In the genomic region with DNA sequence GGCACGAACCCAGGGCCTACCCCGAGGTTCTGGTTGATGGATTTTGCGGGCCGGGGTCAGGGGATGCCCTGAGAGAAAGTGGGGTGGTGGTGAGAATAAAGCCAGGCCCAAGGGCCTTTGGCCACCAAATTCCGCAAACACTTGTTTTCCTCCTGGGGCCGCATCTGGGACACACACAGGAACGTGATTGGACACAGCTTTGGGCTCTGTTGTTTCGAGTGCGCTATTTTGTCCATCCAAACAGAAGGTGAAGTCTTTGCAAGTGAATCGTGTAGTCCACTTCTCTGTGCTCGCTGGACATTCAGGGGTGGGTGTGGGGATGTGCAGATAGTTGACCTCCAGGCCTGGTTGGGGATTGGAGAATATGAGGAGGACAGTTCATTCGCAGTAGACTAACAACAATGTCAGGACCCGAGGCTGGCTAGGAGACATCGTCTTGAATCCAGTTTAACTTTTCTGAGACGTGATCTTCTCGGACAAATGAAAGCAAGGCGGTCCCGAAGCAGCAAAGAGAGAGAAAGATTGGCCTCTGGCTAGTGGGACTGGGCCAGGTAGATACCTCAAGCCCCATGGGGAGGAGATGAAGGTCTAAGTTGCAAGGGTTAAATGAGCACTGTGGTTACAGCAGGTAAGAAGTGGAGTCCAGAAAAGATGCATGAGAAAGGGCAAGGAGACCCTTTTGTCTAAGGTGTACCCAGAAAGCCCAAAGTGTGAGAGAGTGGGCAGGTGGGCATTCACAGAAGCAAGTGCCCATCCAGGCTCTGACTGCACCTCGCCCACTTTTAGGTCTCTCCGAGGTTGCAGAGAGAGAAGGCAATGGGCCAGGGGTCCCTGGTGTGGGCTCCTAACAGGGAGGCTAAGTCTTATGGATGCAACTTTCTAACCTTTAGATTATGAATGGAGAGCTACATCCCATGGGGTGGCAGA, we compare ENCODE assay signal across 8 cellular contexts. TPM values are rescaled to one million over a fixed set of nuclear protein-coding genes. Genes with fewer than 3 reads are reported as not detected.
DNase-seq lines count a peak whose midpoint lies in the region; FAIRE-seq and TF ChIP-seq lines count a peak whose summit lies in the region.
"Had no signal": no experiment of that assay in that cellular context is flagged by ENCODE, and none has a peak within 500 bp of the region (broad histone marks: within the 10 kb centered on the region; RNA-seq: fewer than 3 reads in every experiment).

No MANE protein-coding gene starts in this region.

- H3K27ac ChIP-seq in smooth muscle cell (ENCODE audit: low read depth) = no peak overlapping the region

- 42% methylated on average over 19 of the region's 20 CpGs for WGBS in smooth muscle cell (ENCODE audit: low lambda C conversion rate)

- no peaks in the 10 kb centered on the region for H3F3A ChIP-seq in smooth muscle cell (ENCODE audit: low read depth)

- H3K4me1 ChIP-seq in smooth muscle cell (ENCODE audit: low read depth) = no peaks in the 10 kb centered on the region

- H3K36me3 ChIP-seq in smooth muscle cell (ENCODE audit: low read depth) = no peaks in the 10 kb centered on the region

- H2AFZ ChIP-seq in smooth muscle cell (ENCODE audit: low read depth) = no peak overlapping the region

- no peak for DNase-seq in HFFc6
- no peak for DNase-seq in activated T-helper 1 cell treated with anti-CD3 and anti-CD28 coated beads, Interleukin-12 subunit alpha, Interleukin-12 subunit beta, Interleukin-2, Interleukin-4 antibody, amounts not matched to agents 30 ng/mL and 10 ng/mL and 1 ng/mL, durations not matched to agents 14 hours and 24 hours and 36 hours (ENCODE audit: low spot score)
- DNase-seq in smooth muscle cell (lab: John Stamatoyannopoulos, UW; ENCODE audit: unreplicated experiment) = no peak
- DNase-seq in HTR-8/SVneo (ENCODE audit: insufficient read length, low spot score) = no peak
- DNase-seq in A172 (ENCODE audit: low spot score) = no peak
- DNase-seq in iPS-NIHi7 (ENCODE audit: extremely low spot score) = no peak

- peak overlapping the region; percentile 92 for H3K4me2 ChIP-seq in smooth muscle cell

- no peak overlapping the region for H3K9ac ChIP-seq in smooth muscle cell (ENCODE audit: low read depth)

- H3K79me2 ChIP-seq in smooth muscle cell (ENCODE audit: low read depth) = no peaks in the 10 kb centered on the region

- H3K4me3 ChIP-seq in iPS-11a (ENCODE audit: low read depth, low read length) (peak overlapping the region; percentile 51), smooth muscle cell (peak overlapping the region; percentile 62)

- H4K20me1 ChIP-seq in smooth muscle cell (ENCODE audit: low read depth) = no peaks in the 10 kb centered on the region

- peaks cover 76% of the 10 kb centered on the region for H3K27me3 ChIP-seq in smooth muscle cell (ENCODE audit: low read depth)

- H3K9me3 Mint-ChIP-seq in HFFc6 = no peaks in the 10 kb centered on the region
- H3K9me3 Mint-ChIP-seq in activated T-helper 1 cell treated with anti-CD3 and anti-CD28 coated beads, Interleukin-12 subunit alpha, Interleukin-12 subunit beta, Interleukin-2, Interleukin-4 antibody, amounts not matched to agents 30 ng/mL and 10 ng/mL and 1 ng/mL, durations not matched to agents 14 hours and 24 hours and 36 hours = no peaks in the 10 kb centered on the region

- TF ChIP-seq CTCF in HFFc6 (IDR thresholded peaks at IDR 0.05) (no peak), smooth muscle cell (IDR thresholded peaks at IDR 0.05; ENCODE audit: borderline replicate concordance, insufficient read depth, poor library complexity, severe bottlenecking) (no peak)

- H3K4me1 Mint-ChIP-seq in HFFc6 (ENCODE audit: low read depth) = peaks cover 6% of the 10 kb centered on the region
- H3K4me1 Mint-ChIP-seq in activated T-helper 1 cell treated with anti-CD3 and anti-CD28 coated beads, Interleukin-12 subunit alpha, Interleukin-12 subunit beta, Interleukin-2, Interleukin-4 antibody, amounts not matched to agents 30 ng/mL and 10 ng/mL and 1 ng/mL, durations not matched to agents 14 hours and 24 hours and 36 hours (ENCODE audit: low read depth) = no peaks in the 10 kb centered on the region

- no peak overlapping the region for H3K27ac Mint-ChIP-seq in HFFc6
- no peak overlapping the region for H3K27ac Mint-ChIP-seq in activated T-helper 1 cell treated with anti-CD3 and anti-CD28 coated beads, Interleukin-12 subunit alpha, Interleukin-12 subunit beta, Interleukin-2, Interleukin-4 antibody, amounts not matched to agents 30 ng/mL and 10 ng/mL and 1 ng/mL, durations not matched to agents 14 hours and 24 hours and 36 hours

- no peaks in the 10 kb centered on the region for H3K9me3 ChIP-seq in smooth muscle cell (replicated peaks; ENCODE audit: low read depth)

- H3K27me3 Mint-ChIP-seq in HFFc6 (ENCODE audit: insufficient read depth) = peaks cover 54% of the 10 kb centered on the region
- peaks cover 71% of the 10 kb centered on the region for H3K27me3 Mint-ChIP-seq in activated T-helper 1 cell treated with anti-CD3 and anti-CD28 coated beads, Interleukin-12 subunit alpha, Interleukin-12 subunit beta, Interleukin-2, Interleukin-4 antibody, amounts not matched to agents 30 ng/mL and 10 ng/mL and 1 ng/mL, durations not matched to agents 14 hours and 24 hours and 36 hours (ENCODE audit: insufficient read depth)

- no peaks in the 10 kb centered on the region for H3K36me3 Mint-ChIP-seq in HFFc6 (ENCODE audit: low read depth)
- no peaks in the 10 kb centered on the region for H3K36me3 Mint-ChIP-seq in activated T-helper 1 cell treated with anti-CD3 and anti-CD28 coated beads, Interleukin-12 subunit alpha, Interleukin-12 subunit beta, Interleukin-2, Interleukin-4 antibody, amounts not matched to agents 30 ng/mL and 10 ng/mL and 1 ng/mL, durations not matched to agents 14 hours and 24 hours and 36 hours (ENCODE audit: low read depth)

- FAIRE-seq in HTR-8/SVneo (lab: Jason Lieb, UNC) = no peak

- intact Hi-C loops in activated T-helper 1 cell treated with anti-CD3 and anti-CD28 coated beads, Interleukin-12 subunit alpha, Interleukin-12 subunit beta, Interleukin-2, Interleukin-4 antibody, amounts not matched to agents 30 ng/mL and 10 ng/mL and 1 ng/mL, durations not matched to agents 14 hours and 24 hours and 36 hours (cut with micrococcal nuclease) = no loop called here

- H3K4me3 Mint-ChIP-seq in HFFc6 = peak overlapping the region; percentile 42
- peak overlapping the region; percentile 74 for H3K4me3 Mint-ChIP-seq in activated T-helper 1 cell treated with anti-CD3 and anti-CD28 coated beads, Interleukin-12 subunit alpha, Interleukin-12 subunit beta, Interleukin-2, Interleukin-4 antibody, amounts not matched to agents 30 ng/mL and 10 ng/mL and 1 ng/mL, durations not matched to agents 14 hours and 24 hours and 36 hours

RNA-seq across cellular contexts. Expression of a gene that starts 0.8 kb away (rescaled TPM):
- total RNA-seq in HFFc6 (2021; fragmentation: NEBNext Ultra II Directional; extraction: Animal tissue kit (Norgen Biotek cat#: 25700)) = 1 to 10 TPM in 3 of 6 experiments, under 1 TPM in 3; 0.70 to 1.3 (median 0.98) TPM
- total RNA-seq in activated T-helper 1 cell treated with anti-CD3 and anti-CD28 coated beads, Interleukin-12 subunit alpha, Interleukin-12 subunit beta, Interleukin-2, Interleukin-4 antibody, amounts not matched to agents 30 ng/mL and 10 ng/mL and 1 ng/mL, durations not matched to agents 14 hours and 24 hours and 36 hours = 0.44 and 0.54 TPM in 2 replicates
- 0.09 and 0.31 TPM in 2 replicates for total RNA-seq in smooth muscle cell
- polyA plus RNA-seq in smooth muscle cell = 0.03 TPM in 1 of 2 replicates, not detected in the other
- total RNA-seq in A172 (2014; rRNA removed; shearing (Covaris generic)) = 3.9 and 7.1 TPM in 2 replicates

RNA-seq across cellular contexts. Expression of a gene that starts 17.9 kb away (rescaled TPM):
- 100 to 1,000 TPM; 491 to 576 (median 546) TPM for total RNA-seq in HFFc6 (2021; fragmentation: NEBNext Ultra II Directional; extraction: Animal tissue kit (Norgen Biotek cat#: 25700))
- total RNA-seq in activated T-helper 1 cell treated with anti-CD3 and anti-CD28 coated beads, Interleukin-12 subunit alpha, Interleukin-12 subunit beta, Interleukin-2, Interleukin-4 antibody, amounts not matched to agents 30 ng/mL and 10 ng/mL and 1 ng/mL, durations not matched to agents 14 hours and 24 hours and 36 hours = 73.9 and 78.8 TPM in 2 replicates
- 52.2 and 71.1 TPM in 2 replicates for total RNA-seq in smooth muscle cell
- 322 and 354 TPM in 2 replicates for polyA plus RNA-seq in smooth muscle cell
- 53.2 and 57.0 TPM in 2 replicates for total RNA-seq in A172 (2014; rRNA removed; shearing (Covaris generic))

RNA-seq across cellular contexts. Expression of a gene that starts 45.4 kb away (rescaled TPM):
- total RNA-seq in HFFc6 (2021; fragmentation: NEBNext Ultra II Directional; extraction: Animal tissue kit (Norgen Biotek cat#: 25700)) = not detected
- total RNA-seq in activated T-helper 1 cell treated with anti-CD3 and anti-CD28 coated beads, Interleukin-12 subunit alpha, Interleukin-12 subunit beta, Interleukin-2, Interleukin-4 antibody, amounts not matched to agents 30 ng/mL and 10 ng/mL and 1 ng/mL, durations not matched to agents 14 hours and 24 hours and 36 hours = not detected in 2 replicates
- 4.3 and 19.1 TPM in 2 replicates for total RNA-seq in smooth muscle cell
- 8.7 and 23.6 TPM in 2 replicates for polyA plus RNA-seq in smooth muscle cell
- 0.03 TPM in 1 of 2 replicates, not detected in the other for total RNA-seq in A172 (2014; rRNA removed; shearing (Covaris generic))

RNA-seq across cellular contexts. Expression of a gene that starts 47.4 kb away (rescaled TPM):
- not detected for total RNA-seq in HFFc6 (2021; fragmentation: NEBNext Ultra II Directional; extraction: Animal tissue kit (Norgen Biotek cat#: 25700))
- total RNA-seq in activated T-helper 1 cell treated with anti-CD3 and anti-CD28 coated beads, Interleukin-12 subunit alpha, Interleukin-12 subunit beta, Interleukin-2, Interleukin-4 antibody, amounts not matched to agents 30 ng/mL and 10 ng/mL and 1 ng/mL, durations not matched to agents 14 hours and 24 hours and 36 hours = not detected in 2 replicates
- total RNA-seq in smooth muscle cell = not detected in 2 replicates
- polyA plus RNA-seq in smooth muscle cell = not detected in 2 replicates
- not detected in 2 replicates for total RNA-seq in A172 (2014; rRNA removed; shearing (Covaris generic))
- total RNA-seq: kidney epithelial cell had no signal
